In the genomic region with DNA sequence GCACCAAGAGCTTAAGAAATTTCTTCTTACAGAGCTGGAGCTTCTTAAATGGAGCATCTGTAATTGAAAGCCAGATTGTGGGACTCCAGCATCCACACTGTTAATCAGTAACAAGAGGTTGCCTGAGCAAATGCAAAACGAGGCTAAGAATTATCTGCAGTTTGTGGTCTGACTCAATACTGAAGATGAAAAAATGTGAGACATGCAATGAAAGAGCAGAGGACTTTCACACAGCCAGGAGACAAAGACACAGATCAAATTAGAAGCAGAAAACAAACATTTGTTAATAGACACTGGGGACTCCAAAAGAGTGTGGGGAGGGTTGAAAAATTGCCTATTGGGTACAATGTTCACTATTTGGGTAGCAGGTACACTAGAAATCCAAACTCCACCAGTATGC, we compare ENCODE assay signal across 1 cellular context.
TF ChIP-seq lines count a peak whose summit lies in the region.

No MANE protein-coding gene starts in this region.

TF ChIP-seq in GM12878, 131 proteins besides CTCF, POLR2A, EP300 and RAD21 (continued from another document):
- TF ChIP-seq, protein P1, sequence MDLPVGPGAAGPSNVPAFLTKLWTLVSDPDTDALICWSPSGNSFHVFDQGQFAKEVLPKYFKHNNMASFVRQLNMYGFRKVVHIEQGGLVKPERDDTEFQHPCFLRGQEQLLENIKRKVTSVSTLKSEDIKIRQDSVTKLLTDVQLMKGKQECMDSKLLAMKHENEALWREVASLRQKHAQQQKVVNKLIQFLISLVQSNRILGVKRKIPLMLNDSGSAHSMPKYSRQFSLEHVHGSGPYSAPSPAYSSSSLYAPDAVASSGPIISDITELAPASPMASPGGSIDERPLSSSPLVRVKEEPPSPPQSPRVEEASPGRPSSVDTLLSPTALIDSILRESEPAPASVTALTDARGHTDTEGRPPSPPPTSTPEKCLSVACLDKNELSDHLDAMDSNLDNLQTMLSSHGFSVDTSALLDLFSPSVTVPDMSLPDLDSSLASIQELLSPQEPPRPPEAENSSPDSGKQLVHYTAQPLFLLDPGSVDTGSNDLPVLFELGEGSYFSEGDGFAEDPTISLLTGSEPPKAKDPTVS (IDR thresholded peaks at IDR 0.05; ENCODE audit: low read depth, low read length) = no peak
- TF ChIP-seq SUZ12 (IDR thresholded peaks at IDR 0.05; ENCODE audit: unreplicated experiment) (no peak), TCF12 (IDR thresholded peaks at IDR 0.05; ENCODE audit: low read depth, low read length) (0 out of 2 replicates have a peak, but pooled peaks have one; percentile 41), ASH2L (IDR thresholded peaks at IDR 0.05; ENCODE audit: borderline replicate concordance, low read depth) (no peak), YY1 (IDR thresholded peaks at IDR 0.05; ENCODE audit: low read depth, low read length) (no peak), MEF2B (IDR thresholded peaks at IDR 0.05; ENCODE audit: partially characterized antibody, poor library complexity, severe bottlenecking) (no peak)
